17 cellular contexts compared by ENCODE assay signal in genomic region chr22:43253839-43254238, GRCh38.
"Had no signal": no experiment of that assay in that cellular context is flagged by ENCODE, and none has a peak within 500 bp of the region (broad histone marks: within the 10 kb centered on the region; RNA-seq: fewer than 3 reads in every experiment).

No MANE protein-coding gene starts in this region.

- H3K27me3 ChIP-seq: heart left ventricle, ovary, right atrium auricular region had no signal

- H3K4me3 ChIP-seq: heart left ventricle, mucosa of descending colon, ovary, right atrium auricular region had no signal

- DNase-seq: cortex of kidney; effector memory CD4-positive, alpha-beta T cell; heart left ventricle; hippocampal formation; left cardiac atrium; left ventricle myocardium superior; mucosa of descending colon; naive thymus-derived CD8-positive, alpha-beta T cell; nucleus accumbens; ovary; small intestine; stimulated activated CD4-positive, alpha-beta T cell treated with anti-CD3 and anti-CD28 coated beads, Interleukin-12 subunit alpha, Interleukin-12 subunit beta, amount 100 ng/mL, for 4 hours; stimulated activated naive CD4-positive, alpha-beta T cell treated with Interleukin-2 at 50 U/mL for 16 hours had no signal

- H3K36me3 ChIP-seq: heart left ventricle, ovary, right atrium auricular region had no signal

- H3K9me3 ChIP-seq: heart left ventricle, mucosa of descending colon, ovary, right atrium auricular region had no signal

- H3K9me3 Mint-ChIP-seq: naive thymus-derived CD8-positive, alpha-beta T cell; neural crest cell; type B pancreatic cell had no signal

- H3K4me3 Mint-ChIP-seq: naive thymus-derived CD8-positive, alpha-beta T cell; neural crest cell; type B pancreatic cell had no signal

- H3K27ac ChIP-seq: heart left ventricle, ovary, right atrium auricular region had no signal

- H3K36me3 Mint-ChIP-seq: naive thymus-derived CD8-positive, alpha-beta T cell had no signal

- H3K27ac Mint-ChIP-seq: naive thymus-derived CD8-positive, alpha-beta T cell; type B pancreatic cell had no signal

- H3K4me1 Mint-ChIP-seq: neural crest cell had no signal

- ATAC-seq: esophagus mucosa; heart left ventricle; left cardiac atrium; left ventricle myocardium superior; mucosa of descending colon; naive thymus-derived CD8-positive, alpha-beta T cell had no signal
